In genomic region chr5:108264533-108264932, GRCh38 we compare ENCODE assay signal across 22 cellular contexts.
"Had no signal": no experiment of that assay in that cellular context is flagged by ENCODE, and none has a peak within 500 bp of the region (broad histone marks: within the 10 kb centered on the region; RNA-seq: fewer than 3 reads in every experiment).

No MANE protein-coding gene starts in this region.

- H3K36me3 Mint-ChIP-seq: mesothelial cell of epicardium had no signal

- H3K27ac Mint-ChIP-seq: endodermal cell; mesothelial cell of epicardium; nephron progenitor cell; stimulated activated naive B cell treated with anti-CD40 and anti-IgM and Interleukin-4, amounts not matched to agents 10 μg/mL and 1 μg/mL and 100 μg/mL, for 72 hours; stimulated activated naive CD8-positive, alpha-beta T cell treated with anti-CD3 and anti-CD28 coated beads, Interleukin-15, Interleukin-2, amounts not matched to agents 100 ng/mL and 50 ng/mL, for 24 hours had no signal

- H3K27me3 Mint-ChIP-seq: naive thymus-derived CD4-positive, alpha-beta T cell; stimulated activated naive B cell treated with anti-CD40 and anti-IgM and Interleukin-4, amounts not matched to agents 10 μg/mL and 1 μg/mL and 100 μg/mL, for 72 hours; stimulated activated naive CD8-positive, alpha-beta T cell treated with anti-CD3 and anti-CD28 coated beads, Interleukin-15, Interleukin-2, amounts not matched to agents 100 ng/mL and 50 ng/mL, for 24 hours had no signal

- DNase-seq: dorsolateral prefrontal cortex; effector CD4-positive, alpha-beta T cell; endodermal cell; foreskin fibroblast; heart left ventricle; islet precursor cell; left lung; mesenchymal stem cell; mucosa of descending colon; naive thymus-derived CD4-positive, alpha-beta T cell; nephron progenitor cell; nucleus accumbens; psoas muscle; right cardiac atrium; small intestine; stimulated activated CD4-positive, alpha-beta T cell treated with anti-CD3 and anti-CD28 coated beads, Interleukin-15, amount 100 ng/mL, for 24 hours; stimulated activated CD4-positive, alpha-beta T cell treated with anti-CD3 and anti-CD28 coated beads, Interleukin-2, amount 100 ng/mL, for 48 hours; stimulated activated naive B cell treated with anti-CD40 and anti-IgM and Interleukin-4, amounts not matched to agents 10 μg/mL and 1 μg/mL and 100 μg/mL, for 72 hours; upper lobe of left lung had no signal

- FAIRE-seq: urothelium cell line had no signal

- H3K9me3 Mint-ChIP-seq: endodermal cell; mesothelial cell of epicardium; naive thymus-derived CD4-positive, alpha-beta T cell; nephron progenitor cell; stimulated activated naive B cell treated with anti-CD40 and anti-IgM and Interleukin-4, amounts not matched to agents 10 μg/mL and 1 μg/mL and 100 μg/mL, for 72 hours; stimulated activated naive CD8-positive, alpha-beta T cell treated with anti-CD3 and anti-CD28 coated beads, Interleukin-15, Interleukin-2, amounts not matched to agents 100 ng/mL and 50 ng/mL, for 24 hours had no signal

- H3K4me3 Mint-ChIP-seq: endodermal cell; mesothelial cell of epicardium; naive thymus-derived CD4-positive, alpha-beta T cell; nephron progenitor cell; stimulated activated naive B cell treated with anti-CD40 and anti-IgM and Interleukin-4, amounts not matched to agents 10 μg/mL and 1 μg/mL and 100 μg/mL, for 72 hours; stimulated activated naive CD8-positive, alpha-beta T cell treated with anti-CD3 and anti-CD28 coated beads, Interleukin-15, Interleukin-2, amounts not matched to agents 100 ng/mL and 50 ng/mL, for 24 hours had no signal
